10 cellular contexts compared by ENCODE assay signal in genomic region chr4:145736241-145736831, GRCh38. TPM values are rescaled to one million over a fixed set of nuclear protein-coding genes. Genes with fewer than 3 reads are reported as not detected.
DNase-seq lines count a peak whose midpoint lies in the region; ATAC-seq and TF ChIP-seq lines count a peak whose summit lies in the region.
"Had no signal": no experiment of that assay in that cellular context is flagged by ENCODE, and none has a peak within 500 bp of the region (broad histone marks: within the 10 kb centered on the region; RNA-seq: fewer than 3 reads in every experiment).

No MANE protein-coding gene starts in this region.

- ATAC-seq in GM18870 (IDR thresholded peaks at IDR 0.05; ENCODE audit: unreplicated experiment) (no peak), WTC11 (no peak)
- ATAC-seq: GM12878 had no signal

- intact Hi-C loops in mammary epithelial cell (cut with micrococcal nuclease): no loop called here

- CTCF ChIA-PET in mammary epithelial cell (lab: Charles Lee; ENCODE audit: low non-redundant PET) (no interaction called here), WTC11 (lab: Charles Lee) (no interaction called here)

- in situ Hi-C loops in mammary epithelial cell (cut with MboI; ENCODE audit: low sequenced_read_pairs in 2 of 2): no loop called here

- peaks cover 49% of the 10 kb centered on the region for H3K4me1 Mint-ChIP-seq in WTC11

- TF ChIP-seq POLR2A in suprapubic skin (IDR thresholded peaks at IDR 0.05): no peak

- no peaks in the 10 kb centered on the region for H3K36me3 ChIP-seq in mammary epithelial cell (ENCODE audit: insufficient read depth, low read length)
- H3K36me3 ChIP-seq in suprapubic skin: no peaks in the 10 kb centered on the region

- POLR2A ChIA-PET in WTC11 (lab: Charles Lee): no interaction called here

- H3K36me3 Mint-ChIP-seq in WTC11: peaks cover 6% of the 10 kb centered on the region

- no peaks in the 10 kb centered on the region for H3K79me2 ChIP-seq in mammary epithelial cell (ENCODE audit: insufficient read depth, low read length)

- no peak overlapping the region for H3K4me3 Mint-ChIP-seq in WTC11
- H3K4me3 Mint-ChIP-seq: activated naive CD4-positive, alpha-beta T cell treated with anti-CD3 and anti-CD28 coated beads for 36 hours had no signal

- H3K27me3 Mint-ChIP-seq in WTC11 (ENCODE audit: low read depth): no peaks in the 10 kb centered on the region

- TF ChIP-seq CTCF in mammary epithelial cell (conservative IDR thresholded peaks at IDR 0.05 in 1 of 2, IDR thresholded peaks at IDR 0.05 in 1 of 2; ENCODE audit: extremely low read depth in 1 of 2, insufficient read depth in 1 of 2, low read depth in 1 of 2, low read length in 2 of 2): no peak
- TF ChIP-seq CTCF in suprapubic skin (IDR thresholded peaks at IDR 0.05): no peak
- no peak for TF ChIP-seq CTCF in WTC11 (IDR thresholded peaks at IDR 0.05)

- 59% methylated on average over 7 of the region's 9 CpGs for WGBS in mammary epithelial cell (ENCODE audit: low coverage, missing lambda C conversion rate)
- WGBS in suprapubic skin: 28% methylated on average over 6 of the region's 9 CpGs

- no peak overlapping the region for H3K27ac Mint-ChIP-seq in WTC11
- H3K27ac Mint-ChIP-seq: activated naive CD4-positive, alpha-beta T cell treated with anti-CD3 and anti-CD28 coated beads for 36 hours had no signal

- no TSS peak for BruUV-seq in mammary epithelial cell (replicated peaks; lab: Mats Ljungman, UMichigan)

- H2AFZ ChIP-seq in mammary epithelial cell (ENCODE audit: low read depth, low read length): peak overlapping the region; percentile 46

- H3K27me3 ChIP-seq in mammary epithelial cell (ENCODE audit: insufficient read depth, low read length) (no peaks in the 10 kb centered on the region), suprapubic skin (no peaks in the 10 kb centered on the region)

- peak; percentile 24 for DNase-seq in NCI-H1092 (lab: John Stamatoyannopoulos, UW)
- DNase-seq in mammary epithelial cell: no peak
- peak; percentile 62 for DNase-seq in left kidney (ENCODE audit: low read depth, low spot score)
- DNase-seq in suprapubic skin (ENCODE audit: low spot score in 2 of 2): no peak
- DNase-seq in SK-N-DZ (ENCODE audit: low spot score): no peak
- no peak for DNase-seq in activated CD8-positive, alpha-beta memory T cell treated with anti-CD3 and anti-CD28 coated beads for 24 hours
- no peak for DNase-seq in WTC11 (ENCODE audit: low spot score)
- DNase-seq: activated naive CD4-positive, alpha-beta T cell treated with anti-CD3 and anti-CD28 coated beads for 36 hours had no signal

- no peaks in the 10 kb centered on the region for H3K9me3 Mint-ChIP-seq in WTC11
- H3K9me3 Mint-ChIP-seq: activated naive CD4-positive, alpha-beta T cell treated with anti-CD3 and anti-CD28 coated beads for 36 hours had no signal

- peaks cover 35% of the 10 kb centered on the region for H3K4me1 ChIP-seq in mammary epithelial cell (ENCODE audit: insufficient read depth, low read length)
- H3K4me1 ChIP-seq in suprapubic skin: peaks cover 48% of the 10 kb centered on the region

- H3K4me3 ChIP-seq in mammary epithelial cell (replicated peaks in 1 of 3; ENCODE audit: insufficient read depth in 1 of 3, low read depth in 2 of 3, low read length in 3 of 3): no peak overlapping the region
- no peak overlapping the region for H3K4me3 ChIP-seq in suprapubic skin
- H3K4me3 ChIP-seq: GM12878 had no signal

- H3K9me3 ChIP-seq in mammary epithelial cell (replicated peaks; ENCODE audit: insufficient read depth, low read length) (no peaks in the 10 kb centered on the region), suprapubic skin (no peaks in the 10 kb centered on the region)

- no peak overlapping the region for H3K4me2 ChIP-seq in mammary epithelial cell (ENCODE audit: insufficient read depth, low read depth, low read length)

- no peaks in the 10 kb centered on the region for H4K20me1 ChIP-seq in mammary epithelial cell (ENCODE audit: insufficient read depth, low read length)

- peak overlapping the region; percentile 68 for H3K9ac ChIP-seq in mammary epithelial cell (ENCODE audit: insufficient read depth, low read length)

- H3K27ac ChIP-seq in mammary epithelial cell (ENCODE audit: insufficient read depth, low read depth, low read length) (peak overlapping the region; percentile 99), suprapubic skin (peak overlapping the region; percentile 97)

- TF ChIP-seq EP300 in suprapubic skin (IDR thresholded peaks at IDR 0.05): no peak

- dilution Hi-C loops in mammary epithelial cell (cut with HindIII; ENCODE audit: low sequenced_read_pairs): no loop called here

TF ChIP-seq in WTC11, 78 proteins besides CTCF, POLR2A, EP300 and RAD21:
- TF ChIP-seq RORB (CRISPR knock-in tag; IDR thresholded peaks at IDR 0.05): no peak
- TF ChIP-seq ZNF396 (CRISPR knock-in tag; IDR thresholded peaks at IDR 0.05; ENCODE audit: borderline replicate concordance): no peak
- TF ChIP-seq MXD4 (CRISPR knock-in tag; IDR thresholded peaks at IDR 0.05; ENCODE audit: borderline replicate concordance): no peak
- no peak for TF ChIP-seq ZNF219 (CRISPR knock-in tag; IDR thresholded peaks at IDR 0.05; ENCODE audit: borderline replicate concordance)
- no peak for TF ChIP-seq FOXP4 (CRISPR knock-in tag; IDR thresholded peaks at IDR 0.05)

RNA-seq across cellular contexts. Expression of gene C4orf51, which starts 56.4 kb away (rescaled TPM):
- not detected for total RNA-seq in mammary epithelial cell
- not detected for polyA plus RNA-seq in mammary epithelial cell
- polyA minus RNA-seq in mammary epithelial cell: not detected
- not detected for total RNA-seq in suprapubic skin
- not detected in 2 replicates for polyA plus RNA-seq in SK-N-DZ (2014; cell fraction: cytosol; rRNA removed)
- polyA plus RNA-seq in SK-N-DZ (2014; cell fraction: nucleus; rRNA removed): not detected in 2 replicates
- 7.8 to 15.4 TPM (median 8.6 TPM) in 3 replicates for total RNA-seq in WTC11 (2021)
- total RNA-seq: activated naive CD4-positive, alpha-beta T cell treated with anti-CD3 and anti-CD28 coated beads for 36 hours; GM12878 had no signal
- polyA plus RNA-seq: GM12878 had no signal

Comparison
In these comparisons a context has a peak if more than half of its experiments do, and no peak if none do; other contexts are left out.
1. DNase-seq: peak in NCI-H1092 (single experiment) and left kidney (single experiment); none in mammary epithelial cell (single experiment), suprapubic skin (0 of 2), SK-N-DZ (single experiment), activated CD8-positive, alpha-beta memory T cell treated with anti-CD3 and anti-CD28 coated beads for 24 hours (single experiment) and WTC11 (single experiment).